Comparison of ENCODE assay signal across 8 cellular contexts in genomic region chr4:163332526-163333405, GRCh38. TPM values are rescaled to one million over a fixed set of nuclear protein-coding genes. Genes with fewer than 3 reads are reported as not detected.
DNase-seq lines count a peak whose midpoint lies in the region; ATAC-seq, FAIRE-seq and TF ChIP-seq lines count a peak whose summit lies in the region.

TSS of gene NPY1R (minus strand) at chr4:163332596. CDS start at chr4:163326554, 6,042 bp downstream.

- H3K9me3 ChIP-seq in neural cell (ENCODE audit: low read length): no peaks in the 10 kb centered on the region

- no peaks in the 10 kb centered on the region for H3K36me3 Mint-ChIP-seq in activated T-helper 2 cell treated with anti-CD3 and anti-CD28 coated beads, Interferon-gamma antibody, Interleukin-2, Interleukin-4, amounts not matched to agents 10 μg/mL and 5 μg/mL and 100 μg/mL, durations not matched to agents 14 hours and 24 hours and 36 hours (ENCODE audit: low read depth)

- peak within 1 kb of the TSS; percentile 58 for H2AFZ ChIP-seq in neural cell (ENCODE audit: low read depth, low read length)

- H3K4me2 ChIP-seq in neural cell (ENCODE audit: low read length): peak within 1 kb of the TSS; percentile 68

- intact Hi-C loops in activated T-helper 2 cell treated with anti-CD3 and anti-CD28 coated beads, Interferon-gamma antibody, Interleukin-2, Interleukin-4, amounts not matched to agents 10 μg/mL and 5 μg/mL and 100 μg/mL, durations not matched to agents 14 hours and 24 hours and 36 hours (cut with micrococcal nuclease): loop anchor here (1.0 to 5.0 kb wide), 3 partner anchors 225 to 836 kb away; no protein-coding TSS in a partner anchor

- no peaks in the 10 kb centered on the region for H4K20me1 ChIP-seq in neural cell (ENCODE audit: insufficient read depth)

- peak within 1 kb of the TSS; percentile 64 for H3K9ac ChIP-seq in neural cell (ENCODE audit: low read length)

- H3K9me3 Mint-ChIP-seq in activated T-helper 2 cell treated with anti-CD3 and anti-CD28 coated beads, Interferon-gamma antibody, Interleukin-2, Interleukin-4, amounts not matched to agents 10 μg/mL and 5 μg/mL and 100 μg/mL, durations not matched to agents 14 hours and 24 hours and 36 hours: no peaks in the 10 kb centered on the region

- H3K36me3 ChIP-seq in neural cell (ENCODE audit: insufficient read depth, low read length) (no peaks in the 10 kb centered on the region), urinary bladder (ENCODE audit: insufficient read depth) (no peaks in the 10 kb centered on the region)

- no peak for TF ChIP-seq EP300 in neural cell (conservative IDR thresholded peaks at IDR 0.05; ENCODE audit: poor library complexity, severe bottlenecking)

- no peak for FAIRE-seq in frontal cortex (lab: Jason Lieb, UNC)

- TF ChIP-seq RAD21 in neural cell (conservative IDR thresholded peaks at IDR 0.05): peak; percentile 85

- H3K9me2 ChIP-seq in neural cell (ENCODE audit: insufficient read depth, low read length): no peaks in the 10 kb centered on the region

- peak within 1 kb of the TSS; percentile 41 for H3K4me3 Mint-ChIP-seq in activated T-helper 2 cell treated with anti-CD3 and anti-CD28 coated beads, Interferon-gamma antibody, Interleukin-2, Interleukin-4, amounts not matched to agents 10 μg/mL and 5 μg/mL and 100 μg/mL, durations not matched to agents 14 hours and 24 hours and 36 hours (ENCODE audit: low read depth)

- H3K27me3 Mint-ChIP-seq in activated T-helper 2 cell treated with anti-CD3 and anti-CD28 coated beads, Interferon-gamma antibody, Interleukin-2, Interleukin-4, amounts not matched to agents 10 μg/mL and 5 μg/mL and 100 μg/mL, durations not matched to agents 14 hours and 24 hours and 36 hours (ENCODE audit: low read depth): peaks cover 42% of the 10 kb centered on the region

- no peaks in the 10 kb centered on the region for H3K4me1 ChIP-seq in urinary bladder (ENCODE audit: insufficient read depth)

- DNase-seq in C1 segment of cervical spinal cord (lab: John Stamatoyannopoulos, UW) (peak in 12 of 14 donors; percentile 22 to 83 (median 62)), NCI-H748 (lab: John Stamatoyannopoulos, UW; ENCODE audit: unreplicated experiment) (peak; percentile 70), frontal cortex (ENCODE audit: low spot score in 2 of 2) (peak; percentile 56 to 69)
- DNase-seq in activated T-helper 2 cell treated with anti-CD3 and anti-CD28 coated beads, Interferon-gamma antibody, Interleukin-2, Interleukin-4, amounts not matched to agents 10 μg/mL and 5 μg/mL and 100 μg/mL, durations not matched to agents 14 hours and 24 hours and 36 hours (ENCODE audit: low spot score): no peak

- peaks cover 9% of the 10 kb centered on the region for H3K4me1 Mint-ChIP-seq in activated T-helper 2 cell treated with anti-CD3 and anti-CD28 coated beads, Interferon-gamma antibody, Interleukin-2, Interleukin-4, amounts not matched to agents 10 μg/mL and 5 μg/mL and 100 μg/mL, durations not matched to agents 14 hours and 24 hours and 36 hours (ENCODE audit: low read depth)

- peak; percentile 87 for TF ChIP-seq CTCF in neural cell (IDR thresholded peaks at IDR 0.05; ENCODE audit: poor library complexity, severe bottlenecking)

- H3K27ac ChIP-seq in neural cell (ENCODE audit: low read length) (peak within 1 kb of the TSS; percentile 48), urinary bladder (ENCODE audit: low read depth) (no peak within 1 kb of the TSS)

- no peaks in the 10 kb centered on the region for H3F3A ChIP-seq in neural cell (ENCODE audit: insufficient read depth, low read length, poor library complexity, severe bottlenecking)

- H3K27me3 ChIP-seq in neural cell (ENCODE audit: insufficient read depth, low read depth, low read length): peaks cover 18% of the 10 kb centered on the region

- ATAC-seq in GM19035 (IDR thresholded peaks at IDR 0.05; ENCODE audit: unreplicated experiment) (peak; percentile 88), HG03139 (IDR thresholded peaks at IDR 0.05; ENCODE audit: unreplicated experiment) (peak; percentile 86)

- WGBS in urinary bladder: 8% methylated on average over 36 of the region's 36 CpGs

- H3K4me3 ChIP-seq in neural cell (ENCODE audit: low read length) (peak within 1 kb of the TSS; percentile 82), urinary bladder (ENCODE audit: low read depth, low read length) (peak within 1 kb of the TSS; percentile 34)

- no peak within 1 kb of the TSS for H3K27ac Mint-ChIP-seq in activated T-helper 2 cell treated with anti-CD3 and anti-CD28 coated beads, Interferon-gamma antibody, Interleukin-2, Interleukin-4, amounts not matched to agents 10 μg/mL and 5 μg/mL and 100 μg/mL, durations not matched to agents 14 hours and 24 hours and 36 hours

- no peaks in the 10 kb centered on the region for H3K79me2 ChIP-seq in neural cell (replicated peaks; ENCODE audit: insufficient read depth, low read length)

TF ChIP-seq in neural cell, 6 proteins besides CTCF, POLR2A, EP300 and RAD21:
- TF ChIP-seq TAF1 (IDR thresholded peaks at IDR 0.05; ENCODE audit: low read depth) (peak; percentile 35), POLR2AphosphoS5 (IDR thresholded peaks at IDR 0.05) (no peak), EZH2 (IDR thresholded peaks at IDR 0.05; ENCODE audit: borderline replicate concordance, insufficient read depth, low read length, poor library complexity, severe bottlenecking) (no peak), REST (IDR thresholded peaks at IDR 0.05; ENCODE audit: borderline replicate concordance) (peak; percentile 19), SMC3 (conservative IDR thresholded peaks at IDR 0.05; ENCODE audit: poor library complexity) (peak; percentile 92), MXI1 (conservative IDR thresholded peaks at IDR 0.05; ENCODE audit: poor library complexity, severe bottlenecking) (peak; percentile 58)

RNA-seq across cellular contexts. Expression of gene NPY1R, which starts in this region (rescaled TPM):
- total RNA-seq in activated T-helper 2 cell treated with anti-CD3 and anti-CD28 coated beads, Interferon-gamma antibody, Interleukin-2, Interleukin-4, amounts not matched to agents 10 μg/mL and 5 μg/mL and 100 μg/mL, durations not matched to agents 14 hours and 24 hours and 36 hours: not detected in 2 replicates
- total RNA-seq in frontal cortex (179 TPM), urinary bladder (5.1 TPM)
- polyA plus RNA-seq in neural cell (15.3 and 19.8 TPM in 2 replicates), urinary bladder (1.1 TPM)
- 22.0 and 27.0 TPM in 2 replicates for polyA minus RNA-seq in neural cell

Comparison
In these comparisons a context has a peak if more than half of its experiments do, and no peak if none do; other contexts are left out.
1. RNA of gene NPY1R (total RNA-seq): 179 TPM in frontal cortex (single experiment); 5.1 TPM in urinary bladder (single experiment) and not detected in activated T-helper 2 cell treated with anti-CD3 and anti-CD28 coated beads, Interferon-gamma antibody, Interleukin-2, Interleukin-4, amounts not matched to agents 10 μg/mL and 5 μg/mL and 100 μg/mL, durations not matched to agents 14 hours and 24 hours and 36 hours; every median in the first group is over 10 times any median in the second.